ENCODE assay signal across 13 cellular contexts in genomic region chrX:138349351-138349750, GRCh38.
DNase-seq lines count a peak whose midpoint lies in the region; ATAC-seq and TF ChIP-seq lines count a peak whose summit lies in the region.
"Had no signal": no experiment of that assay in that cellular context is flagged by ENCODE, and none has a peak within 500 bp of the region (broad histone marks: within the 10 kb centered on the region; RNA-seq: fewer than 3 reads in every experiment).

No MANE protein-coding gene starts in this region.

- no peak overlapping the region for H2AFZ ChIP-seq in H9 (ENCODE audit: low read length)

- H3T11ph ChIP-seq in H9 (ENCODE audit: low read length) = no peak overlapping the region

- H3K23ac ChIP-seq in H9 (ENCODE audit: insufficient read length, low read depth, low read length) = no peak overlapping the region
- no peak overlapping the region for H3K23ac ChIP-seq in mesendoderm (ENCODE audit: low read length)

- H3K4me2 ChIP-seq in H9 (ENCODE audit: insufficient read depth, insufficient read length, low read length) (no peak overlapping the region), mesendoderm (ENCODE audit: low read length) (no peak overlapping the region)

- H3K4me3 Mint-ChIP-seq in H9 (no peak overlapping the region), endodermal cell (no peak overlapping the region)
- H3K4me3 Mint-ChIP-seq in stimulated activated naive B cell treated with anti-CD40 and anti-IgM and Interleukin-4, amounts not matched to agents 10 μg/mL and 1 μg/mL and 100 μg/mL, for 72 hours = no peak overlapping the region
- H3K4me3 Mint-ChIP-seq: CD4-positive, CD25-positive, alpha-beta regulatory T cell had no signal

- DNase-seq in H9 (no peak), OCI-M1 (lab: John Stamatoyannopoulos, UW) (peak; percentile 8), endodermal cell (no peak), mesendoderm (peak; percentile 25), left ventricle myocardium superior (no peak), testis (no peak)
- no peak for DNase-seq in stimulated activated naive B cell treated with anti-CD40 and anti-IgM and Interleukin-4, amounts not matched to agents 10 μg/mL and 1 μg/mL and 100 μg/mL, for 72 hours
- DNase-seq: ACHN; BE2C; C1 segment of cervical spinal cord; Caco-2; CD4-positive, CD25-positive, alpha-beta regulatory T cell had no signal

- peaks cover 5 to 10% of the 10 kb centered on the region in 2 experiments; a peak in 3 of 4 replicates for H3K4me1 Mint-ChIP-seq in H9
- peaks cover 14% of the 10 kb centered on the region for H3K4me1 Mint-ChIP-seq in endodermal cell
- H3K4me1 Mint-ChIP-seq in stimulated activated naive B cell treated with anti-CD40 and anti-IgM and Interleukin-4, amounts not matched to agents 10 μg/mL and 1 μg/mL and 100 μg/mL, for 72 hours = no peaks in the 10 kb centered on the region
- H3K4me1 Mint-ChIP-seq: CD4-positive, CD25-positive, alpha-beta regulatory T cell had no signal

- no peak overlapping the region for H2BK120ac ChIP-seq in H9 (ENCODE audit: low read depth, low read length, poor library complexity, severe bottlenecking)
- H2BK120ac ChIP-seq in mesendoderm (ENCODE audit: low read depth, low read length) = no peak overlapping the region

- H2AK5ac ChIP-seq in H9 (ENCODE audit: insufficient read length, low read length) = no peak overlapping the region
- no peak overlapping the region for H2AK5ac ChIP-seq in mesendoderm (ENCODE audit: low read length)

- H2BK15ac ChIP-seq in H9 (ENCODE audit: low read depth, low read length) (no peak overlapping the region), mesendoderm (replicated peaks; ENCODE audit: low read depth) (no peak overlapping the region)

- TF ChIP-seq POLR2A in testis (IDR thresholded peaks at IDR 0.05) = no peak

- H4K8ac ChIP-seq in H9 (replicated peaks; ENCODE audit: insufficient read length, low read depth, low read length) (no peak overlapping the region), mesendoderm (ENCODE audit: low read depth, low read length) (no peak overlapping the region)

- peaks cover 0 to 15% of the 10 kb centered on the region in 2 experiments; a peak in 2 of 5 replicates for H3K9me3 Mint-ChIP-seq in H9
- H3K9me3 Mint-ChIP-seq in endodermal cell = peaks cover 7% of the 10 kb centered on the region
- peaks cover 0 to 6% of the 10 kb centered on the region in 2 donors for H3K9me3 Mint-ChIP-seq in stimulated activated naive B cell treated with anti-CD40 and anti-IgM and Interleukin-4, amounts not matched to agents 10 μg/mL and 1 μg/mL and 100 μg/mL, for 72 hours

- no peak overlapping the region for H4K91ac ChIP-seq in H9 (ENCODE audit: insufficient read length, low read depth, low read length)

- H3K27me3 Mint-ChIP-seq in H9 (ENCODE audit: low read depth) = no peaks in the 10 kb centered on the region
- H3K27me3 Mint-ChIP-seq in endodermal cell (ENCODE audit: insufficient read depth) = no peaks in the 10 kb centered on the region
- H3K27me3 Mint-ChIP-seq in stimulated activated naive B cell treated with anti-CD40 and anti-IgM and Interleukin-4, amounts not matched to agents 10 μg/mL and 1 μg/mL and 100 μg/mL, for 72 hours = no peaks in the 10 kb centered on the region
- H3K27me3 Mint-ChIP-seq: CD4-positive, CD25-positive, alpha-beta regulatory T cell had no signal

- no peaks in the 10 kb centered on the region for H3K4me1 ChIP-seq in H9 (ENCODE audit: insufficient read depth, low read length)
- H3K4me1 ChIP-seq in endodermal cell (ENCODE audit: control insufficient read depth, insufficient read depth, low read length) = no peaks in the 10 kb centered on the region
- H3K4me1 ChIP-seq in mesendoderm (ENCODE audit: control insufficient read depth, low read depth, low read length) = no peaks in the 10 kb centered on the region
- no peaks in the 10 kb centered on the region for H3K4me1 ChIP-seq in testis
- H3K4me1 ChIP-seq: BE2C, Caco-2 had no signal

- peaks cover 0 to 3% (median 0%) of the 10 kb centered on the region in 3 experiments; a peak in 1 of 7 replicates for H3K36me3 Mint-ChIP-seq in H9 (ENCODE audit: insufficient read depth in 1 of 3, low read depth in 3 of 3)
- H3K36me3 Mint-ChIP-seq in endodermal cell (ENCODE audit: low read depth) = no peaks in the 10 kb centered on the region
- no peaks in the 10 kb centered on the region for H3K36me3 Mint-ChIP-seq in stimulated activated naive B cell treated with anti-CD40 and anti-IgM and Interleukin-4, amounts not matched to agents 10 μg/mL and 1 μg/mL and 100 μg/mL, for 72 hours
- H3K36me3 Mint-ChIP-seq: CD4-positive, CD25-positive, alpha-beta regulatory T cell had no signal

- H3K79me1 ChIP-seq in H9 (ENCODE audit: insufficient read depth, low read depth, low read length, poor library complexity, severe bottlenecking) (no peaks in the 10 kb centered on the region), mesendoderm (ENCODE audit: low read length) (no peaks in the 10 kb centered on the region)

- H3K4ac ChIP-seq in H9 (ENCODE audit: low read depth, low read length) (no peak overlapping the region), mesendoderm (ENCODE audit: low read depth, low read length) (no peak overlapping the region)

- H3K79me2 ChIP-seq in H9 (ENCODE audit: insufficient read depth, low read length) (no peaks in the 10 kb centered on the region), mesendoderm (ENCODE audit: control insufficient read depth, insufficient read depth, low read length) (no peaks in the 10 kb centered on the region)

- H3K18ac ChIP-seq in H9 (ENCODE audit: insufficient read length, low read depth, low read length) = no peak overlapping the region
- no peak overlapping the region for H3K18ac ChIP-seq in mesendoderm (ENCODE audit: low read length)

- TF ChIP-seq CTCF in H9 (conservative IDR thresholded peaks at IDR 0.05) (0 out of 3 replicates have a peak, but pooled peaks have one; percentile 20), endodermal cell (conservative IDR thresholded peaks at IDR 0.05) (peak; percentile 26), testis (IDR thresholded peaks at IDR 0.05) (no peak)

- H3K36me3 ChIP-seq in endodermal cell (ENCODE audit: control insufficient read depth, insufficient read depth, low read length) (no peaks in the 10 kb centered on the region), mesendoderm (ENCODE audit: control insufficient read depth, insufficient read depth, low read length) (no peaks in the 10 kb centered on the region), testis (ENCODE audit: low read depth, missing control alignments) (no peaks in the 10 kb centered on the region)
- H3K36me3 ChIP-seq: BE2C had no signal

- no peak overlapping the region for H2BK20ac ChIP-seq in H9 (ENCODE audit: low read depth, low read length, poor library complexity, severe bottlenecking)

- H3K9ac ChIP-seq in H9 (ENCODE audit: extremely low read depth, insufficient read length, low read length) = no peak overlapping the region
- no peak overlapping the region for H3K9ac ChIP-seq in endodermal cell (ENCODE audit: extremely low read depth, low read length, poor library complexity, severe bottlenecking)
- H3K9ac ChIP-seq in mesendoderm (ENCODE audit: low read length) = no peak overlapping the region

- H2BK5ac ChIP-seq in H9 (ENCODE audit: insufficient read length, low read length) (no peak overlapping the region), mesendoderm (ENCODE audit: low read length) (no peak overlapping the region)

- H2BK12ac ChIP-seq in H9 (ENCODE audit: insufficient read length, low read depth, low read length) = no peak overlapping the region

- peaks cover 4% of the 10 kb centered on the region for H3K9me3 ChIP-seq in H9 (ENCODE audit: control insufficient read depth, low read depth, low read length)
- peaks cover 11% of the 10 kb centered on the region for H3K9me3 ChIP-seq in endodermal cell (ENCODE audit: control insufficient read depth, low read length)
- no peaks in the 10 kb centered on the region for H3K9me3 ChIP-seq in testis
- H3K9me3 ChIP-seq: BE2C, Caco-2 had no signal

- H3K56ac ChIP-seq in H9 (ENCODE audit: insufficient read length, low read depth, low read length) (no peak overlapping the region), mesendoderm (ENCODE audit: low read length) (no peak overlapping the region)

- H3K4me3 ChIP-seq in endodermal cell (ENCODE audit: low read length) (no peak overlapping the region), mesendoderm (ENCODE audit: low read length) (no peak overlapping the region), testis (no peak overlapping the region)

- no peaks in the 10 kb centered on the region for H3K23me2 ChIP-seq in H9 (ENCODE audit: insufficient read length, low read depth, low read length, poor library complexity, severe bottlenecking)

- no peak overlapping the region for H3K14ac ChIP-seq in H9 (ENCODE audit: insufficient read depth, low read length)

- no CpG with 5 or more reads among the region's 3 CpGs for WGBS in H9 (ENCODE audit: extremely low coverage, insufficient read length, low lambda C conversion rate)
- WGBS in endodermal cell (ENCODE audit: insufficient coverage in 1 of 2, insufficient read length in 1 of 2), 2 experiments = 100% methylated on average over 1 of the region's 3 CpGs; no CpG with 5 or more reads in 1 of the 2 experiments
- no CpG with 5 or more reads among the region's 3 CpGs for WGBS in mesendoderm (ENCODE audit: extremely low coverage, insufficient coverage, low lambda C conversion rate)
- WGBS in testis, 2 donors = 54 to 55% methylated on average over 3 of the region's 3 CpGs

- no peaks in the 10 kb centered on the region for H4K20me1 ChIP-seq in H9 (ENCODE audit: control insufficient read depth, insufficient read depth, insufficient read length)

- H4K5ac ChIP-seq in H9 (ENCODE audit: insufficient read length, low read depth, low read length) (no peak overlapping the region), mesendoderm (ENCODE audit: low read length) (no peak overlapping the region)

- H3K27ac ChIP-seq in H9 (ENCODE audit: insufficient read length, low read depth, low read length) = no peak overlapping the region
- H3K27ac ChIP-seq in endodermal cell (ENCODE audit: low read depth, low read length) = no peak overlapping the region
- H3K27ac ChIP-seq in mesendoderm (ENCODE audit: low read depth, low read length) = no peak overlapping the region
- H3K27ac ChIP-seq in testis = no peak overlapping the region

- intact Hi-C loops in left ventricle myocardium superior (cut with micrococcal nuclease) (no loop called here), testis (cut with DNase I; ENCODE audit: low total_unique reads) (no loop called here)

- ATAC-seq in left ventricle myocardium superior (no peak), HG02678 (IDR thresholded peaks at IDR 0.05; ENCODE audit: unreplicated experiment) (no peak)
- ATAC-seq in stimulated activated naive B cell treated with anti-CD40 and anti-IgM and Interleukin-4, amounts not matched to agents 10 μg/mL and 1 μg/mL and 100 μg/mL, for 72 hours (replicated peaks) = no peak

- H3K27ac Mint-ChIP-seq in H9 = no peak overlapping the region
- H3K27ac Mint-ChIP-seq in endodermal cell = peak overlapping the region; percentile 77
- no peak overlapping the region for H3K27ac Mint-ChIP-seq in stimulated activated naive B cell treated with anti-CD40 and anti-IgM and Interleukin-4, amounts not matched to agents 10 μg/mL and 1 μg/mL and 100 μg/mL, for 72 hours
- H3K27ac Mint-ChIP-seq: CD4-positive, CD25-positive, alpha-beta regulatory T cell had no signal

- H3K27me3 ChIP-seq in H9 (ENCODE audit: insufficient read depth, low read length) (no peaks in the 10 kb centered on the region), endodermal cell (ENCODE audit: control insufficient read depth, insufficient read depth, low read length, poor library complexity, severe bottlenecking) (no peaks in the 10 kb centered on the region), mesendoderm (ENCODE audit: insufficient read depth, low read length, poor library complexity) (no peaks in the 10 kb centered on the region), testis (no peaks in the 10 kb centered on the region)
- H3K27me3 ChIP-seq: BE2C had no signal

Comparison
In these comparisons a context has a peak if more than half of its experiments do, and no peak if none do; other contexts are left out.
1. DNase-seq: peak in OCI-M1 (single experiment) and mesendoderm (single experiment); none in H9 (single experiment), endodermal cell (single experiment), left ventricle myocardium superior (single experiment), testis (single experiment) and stimulated activated naive B cell treated with anti-CD40 and anti-IgM and Interleukin-4, amounts not matched to agents 10 μg/mL and 1 μg/mL and 100 μg/mL, for 72 hours (single experiment).
2. CTCF ChIP-seq: peak in H9 (single experiment) and endodermal cell (single experiment); none in testis (0 of 3).